Comparison of ENCODE assay signal across 1 cellular context in the genomic region with DNA sequence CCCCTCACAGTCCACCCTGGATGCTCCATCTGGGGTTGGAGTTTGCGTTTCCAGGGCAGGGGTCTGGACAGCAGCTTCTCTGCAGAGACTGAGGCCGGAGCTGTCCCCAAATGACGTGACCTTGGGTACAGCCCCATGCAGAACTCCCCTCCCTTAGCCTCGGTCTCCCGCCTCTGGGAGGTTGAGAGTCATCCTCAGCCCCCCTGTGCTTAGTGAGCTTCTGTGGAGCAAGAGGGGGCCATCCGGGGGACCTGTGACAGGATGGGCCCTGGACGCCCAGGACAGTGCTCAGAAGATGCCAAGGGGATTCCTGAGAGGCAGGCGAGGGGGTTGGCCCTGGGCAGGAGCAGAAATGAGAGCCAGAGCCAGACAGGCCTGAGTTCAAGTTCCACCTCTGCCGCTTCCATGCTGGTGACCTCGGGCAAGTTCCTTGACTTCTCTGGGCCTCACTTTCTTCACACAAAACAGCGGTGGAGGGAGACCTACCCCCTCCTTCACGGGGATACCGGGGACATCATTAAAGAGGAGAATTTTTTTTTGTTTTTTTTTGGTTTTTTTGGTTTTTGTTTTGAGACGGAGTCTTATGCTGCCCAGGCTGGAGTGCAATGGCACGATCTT.
TF ChIP-seq lines count a peak whose summit lies in the region.

No MANE protein-coding gene starts in this region.

TF ChIP-seq in HepG2, 621 proteins besides CTCF, POLR2A, EP300 and RAD21:
- TF ChIP-seq SKI (IDR thresholded peaks at IDR 0.05; ENCODE audit: partially characterized antibody) (peak; percentile 4), ZNF768 (CRISPR knock-in tag; IDR thresholded peaks at IDR 0.05) (peak; percentile 93), SATB2 (CRISPR knock-in tag; IDR thresholded peaks at IDR 0.05) (no peak)
TF ChIP-seq in HepG2: peak in this region for 2.
